12 cellular contexts compared by ENCODE assay signal in genomic region chr10:3226960-3227724, GRCh38. TPM values are rescaled to one million over a fixed set of nuclear protein-coding genes. Genes with fewer than 3 reads are reported as not detected.
DNase-seq lines count a peak whose midpoint lies in the region; ATAC-seq and TF ChIP-seq lines count a peak whose summit lies in the region.
"Had no signal": no experiment of that assay in that cellular context is flagged by ENCODE, and none has a peak within 500 bp of the region (broad histone marks: within the 10 kb centered on the region; RNA-seq: fewer than 3 reads in every experiment).

No MANE protein-coding gene starts in this region.

- no peak overlapping the region for H3K27ac ChIP-seq in CD8-positive, alpha-beta T cell (ENCODE audit: low read depth, low read length)
- H3K27ac ChIP-seq in brain microvascular endothelial cell (peak overlapping the region; percentile 84), mesodermal cell (ENCODE audit: low read depth, low read length, severe bottlenecking) (peak overlapping the region; percentile 96)

- no peak for ATAC-seq in CD8-positive, alpha-beta T cell
- ATAC-seq in GM21786 (IDR thresholded peaks at IDR 0.05; ENCODE audit: unreplicated experiment) (no peak), HG02981 (IDR thresholded peaks at IDR 0.05; ENCODE audit: unreplicated experiment) (no peak)

- H3K4me1 Mint-ChIP-seq in CD8-positive, alpha-beta T cell (ENCODE audit: low read depth): peaks cover 15% of the 10 kb centered on the region

- TF ChIP-seq CTCF in CD8-positive, alpha-beta T cell (IDR thresholded peaks at IDR 0.05): no peak
- no peak for TF ChIP-seq CTCF in brain microvascular endothelial cell (IDR thresholded peaks at IDR 0.05; ENCODE audit: low read depth, low read length, missing control alignments)

- no peak overlapping the region for H3K4me3 Mint-ChIP-seq in CD8-positive, alpha-beta T cell

- 69 to 88% methylated on average over 5 to 6 of the region's 10 CpGs for WGBS in mesodermal cell (ENCODE audit: insufficient coverage in 2 of 2), 2 experiments

- DNase-seq in CD8-positive, alpha-beta T cell: no peak
- DNase-seq in HT1080 (ENCODE audit: low read depth): peak; percentile 92
- peak; percentile 94 for DNase-seq in brain microvascular endothelial cell
- no peak for DNase-seq in inferior parietal cortex (ENCODE audit: extremely low spot score)
- DNase-seq in GF-D8 (lab: John Stamatoyannopoulos, UW): no peak
- DNase-seq: anterior cingulate cortex, H7, NCI-H1105 treated with DMSO at 0.1 percent for 48 hours, transverse colon had no signal

- H3K27ac Mint-ChIP-seq in CD8-positive, alpha-beta T cell: peak overlapping the region; percentile 68

- H3K4me3 ChIP-seq in CD8-positive, alpha-beta T cell (ENCODE audit: low read depth, low read length): no peak overlapping the region
- H3K4me3 ChIP-seq in brain microvascular endothelial cell (ENCODE audit: low read depth, low read length): no peak overlapping the region
- H3K4me3 ChIP-seq in mesodermal cell (ENCODE audit: extremely low read depth, insufficient read depth, low read length, poor library complexity, severe bottlenecking): no peak overlapping the region
- H3K4me3 ChIP-seq: transverse colon had no signal

- no peaks in the 10 kb centered on the region for H3K9me3 ChIP-seq in CD8-positive, alpha-beta T cell (ENCODE audit: low read length)
- peaks cover 3% of the 10 kb centered on the region for H3K9me3 ChIP-seq in mesodermal cell (ENCODE audit: control insufficient read depth, low read length)
- H3K9me3 ChIP-seq: transverse colon had no signal

- H3K9me3 Mint-ChIP-seq in CD8-positive, alpha-beta T cell: no peaks in the 10 kb centered on the region

- H3K4me1 ChIP-seq in CD8-positive, alpha-beta T cell (ENCODE audit: insufficient read depth, low read length): peaks cover 5% of the 10 kb centered on the region
- H3K4me1 ChIP-seq in mesodermal cell (ENCODE audit: control insufficient read depth, insufficient read depth, low read length, poor library complexity, severe bottlenecking): peaks cover 62% of the 10 kb centered on the region

- POLR2A ChIA-PET in CD8-positive, alpha-beta T cell (lab: Charles Lee): no interaction called here

- in situ Hi-C loops in brain microvascular endothelial cell (cut with HindIII; ENCODE audit: low pct_ligation_motif_present, low sequenced_read_pairs): loop anchor here (25.0 kb wide), 1 partner anchor 535 kb away; no protein-coding TSS in a partner anchor

- CTCF ChIA-PET in CD8-positive, alpha-beta T cell (lab: Charles Lee): no interaction called here

- no peaks in the 10 kb centered on the region for H3K27me3 Mint-ChIP-seq in CD8-positive, alpha-beta T cell (ENCODE audit: low read depth)

- H3K27me3 ChIP-seq in CD8-positive, alpha-beta T cell (ENCODE audit: insufficient read depth, low read length): no peaks in the 10 kb centered on the region
- no peaks in the 10 kb centered on the region for H3K27me3 ChIP-seq in brain microvascular endothelial cell (replicated peaks)
- H3K27me3 ChIP-seq: transverse colon had no signal

- no peaks in the 10 kb centered on the region for H3K36me3 Mint-ChIP-seq in CD8-positive, alpha-beta T cell

- intact Hi-C loops in CD8-positive, alpha-beta T cell (cut with DNase I, micrococcal nuclease): no loop called here

- no peaks in the 10 kb centered on the region for H3K36me3 ChIP-seq in CD8-positive, alpha-beta T cell (ENCODE audit: insufficient read depth, low read length)
- H3K36me3 ChIP-seq in brain microvascular endothelial cell (replicated peaks) (no peaks in the 10 kb centered on the region), mesodermal cell (ENCODE audit: control insufficient read depth, insufficient read depth, low read length) (no peaks in the 10 kb centered on the region)
- H3K36me3 ChIP-seq: transverse colon had no signal

RNA-seq across cellular contexts. Expression of gene PITRM1, which starts 54.6 kb away (rescaled TPM):
- 10 to 100 TPM; 73.5 to 82.5 TPM for total RNA-seq in CD8-positive, alpha-beta T cell
- 84.7 and 90.1 TPM in 2 replicates for total RNA-seq in HT1080 (2014; rRNA removed; shearing (Covaris generic))
- 52.9 and 62.6 TPM in 2 replicates for polyA plus RNA-seq in HT1080 (2015; cell fraction: cytosol; rRNA removed)
- polyA plus RNA-seq in HT1080 (2015; cell fraction: nucleus; rRNA removed): 135 and 136 TPM in 2 replicates
- polyA plus RNA-seq in mesodermal cell (2013, experiment 1 of 2): 49.5 TPM
- polyA plus RNA-seq in mesodermal cell (2013, experiment 2 of 2): 49.9 TPM

Comparison
In these comparisons a context has a peak if more than half of its experiments do, and no peak if none do; other contexts are left out.
1. DNase-seq: peak in HT1080 (single experiment) and brain microvascular endothelial cell (single experiment); none in CD8-positive, alpha-beta T cell (0 of 7), inferior parietal cortex (single experiment) and GF-D8 (single experiment).